In genomic region chr9:130693101-130693425, GRCh38 we compare ENCODE assay signal across 2 cellular contexts.
TF ChIP-seq lines count a peak whose summit lies in the region.

No MANE protein-coding gene starts in this region.

TF ChIP-seq in GM23338, 12 proteins besides CTCF, POLR2A, EP300 and RAD21 (continued from another document):
- no peak for TF ChIP-seq ZNF462 (CRISPR knock-in tag; IDR thresholded peaks at IDR 0.05)
- TF ChIP-seq CREB1 (CRISPR knock-in tag; IDR thresholded peaks at IDR 0.05; ENCODE audit: low read depth): no peak
- TF ChIP-seq JUNB (IDR thresholded peaks at IDR 0.05; ENCODE audit: unreplicated experiment): no peak
- no peak for TF ChIP-seq EZH2phosphoT487 (IDR thresholded peaks at IDR 0.05; ENCODE audit: unreplicated experiment)
- no peak for TF ChIP-seq ZNF114 (CRISPR knock-in tag; IDR thresholded peaks at IDR 0.05)
- no peak for TF ChIP-seq REST (IDR thresholded peaks at IDR 0.05; ENCODE audit: unreplicated experiment)
- no peak for TF ChIP-seq NANOG (IDR thresholded peaks at IDR 0.05; ENCODE audit: borderline replicate concordance)
- TF ChIP-seq EZH2 (IDR thresholded peaks at IDR 0.05; ENCODE audit: low read depth, unreplicated experiment): no peak
- no peak for TF ChIP-seq ETS1 (IDR thresholded peaks at IDR 0.05)
- no peak for TF ChIP-seq STAT1 (IDR thresholded peaks at IDR 0.05; ENCODE audit: unreplicated experiment)
- TF ChIP-seq ZNF331 (CRISPR knock-in tag; IDR thresholded peaks at IDR 0.05; ENCODE audit: low read depth): no peak

TF ChIP-seq in WTC11, 78 proteins besides CTCF, POLR2A, EP300 and RAD21 (continued from another document):
- TF ChIP-seq ARID4B (CRISPR knock-in tag; IDR thresholded peaks at IDR 0.05; ENCODE audit: borderline replicate concordance): no peak
- no peak for TF ChIP-seq FOXJ3 (CRISPR knock-in tag; IDR thresholded peaks at IDR 0.05; ENCODE audit: borderline replicate concordance)
- TF ChIP-seq ZNF512 (CRISPR knock-in tag; IDR thresholded peaks at IDR 0.05; ENCODE audit: borderline replicate concordance): no peak
- TF ChIP-seq ZNF423 (CRISPR knock-in tag; IDR thresholded peaks at IDR 0.05): no peak
- no peak for TF ChIP-seq ATF3 (CRISPR knock-in tag; conservative IDR thresholded peaks at IDR 0.05)
- no peak for TF ChIP-seq MAX (CRISPR knock-in tag; IDR thresholded peaks at IDR 0.05)
